Comparison of ENCODE assay signal across 8 cellular contexts in genomic region chr16:30063893-30064745, GRCh38. TPM values are rescaled to one million over a fixed set of nuclear protein-coding genes. Genes with fewer than 3 reads are reported as not detected.
DNase-seq lines count a peak whose midpoint lies in the region; ATAC-seq and TF ChIP-seq lines count a peak whose summit lies in the region.

No MANE protein-coding gene starts in this region.

- peaks cover 32% of the 10 kb centered on the region for H3K4me1 ChIP-seq in OCI-LY7 (ENCODE audit: insufficient read depth, low read length, poor library complexity, severe bottlenecking)

- no peaks in the 10 kb centered on the region for H3K9me2 ChIP-seq in OCI-LY7 (ENCODE audit: insufficient read depth, low read length)

- POLR2A ChIA-PET in OCI-LY7 (lab: Charles Lee), result interaction anchor here (0.6 to 2.3 kb wide), 6 partner anchors 9 to 1079 kb away, joined by 3 to 10 read pairs (median 4); partner anchors contain the start of genes LAT and TBX6

- H3K36me3 Mint-ChIP-seq in neural crest cell (ENCODE audit: low read depth), result peaks cover 13% of the 10 kb centered on the region

- peaks cover 38% of the 10 kb centered on the region for H3K4me1 Mint-ChIP-seq in neural crest cell

- no peaks in the 10 kb centered on the region for H3K9me3 ChIP-seq in OCI-LY7 (ENCODE audit: low read length)

- TSS peak; percentile 36 for BruUV-seq in OCI-LY7 (replicated peaks; lab: Mats Ljungman, UMichigan)

- H3K36me3 ChIP-seq in OCI-LY7 (ENCODE audit: insufficient read depth, low read length), result peaks cover 35% of the 10 kb centered on the region

- peaks cover 14% of the 10 kb centered on the region for H4K20me1 ChIP-seq in OCI-LY7 (ENCODE audit: insufficient read depth, low read length)

- peak; percentile 40 for ATAC-seq in HG03460 (IDR thresholded peaks at IDR 0.05; ENCODE audit: unreplicated experiment)

- peaks cover 42% of the 10 kb centered on the region for H3K79me2 ChIP-seq in OCI-LY7 (ENCODE audit: insufficient read depth, low read depth, low read length)

- H3K4me3 ChIP-seq in GM08714 (ENCODE audit: low read length) (peak overlapping the region; percentile 72), OCI-LY7 (ENCODE audit: low read depth, low read length, poor library complexity, severe bottlenecking) (peak overlapping the region; percentile 99), fibroblast of pulmonary artery (replicated peaks; ENCODE audit: low read depth, low read length) (peak overlapping the region; percentile 97)

- DNase-seq in OCI-LY7 (ENCODE audit: low spot score), result peak; percentile 87
- peak; percentile 39 to 45 for DNase-seq in activated T-helper 1 cell treated with anti-CD3 and anti-CD28 coated beads, Interleukin-2, amount 50 U/mL, for 16 hours (ENCODE audit: low read depth in 1 of 2, low spot score in 1 of 2)
- DNase-seq in fibroblast of pulmonary artery (ENCODE audit: low read depth), result no peak
- DNase-seq in neural crest cell (ENCODE audit: low read depth, low spot score), result no peak
- peak; percentile 30 to 95 (median 73) for DNase-seq in substantia nigra (lab: John Stamatoyannopoulos, UW)
- no peak for DNase-seq in COLO829 (ENCODE audit: low spot score)

- H3K9me3 Mint-ChIP-seq in neural crest cell, result no peaks in the 10 kb centered on the region

- no peaks in the 10 kb centered on the region for H3K27me3 Mint-ChIP-seq in neural crest cell (ENCODE audit: low read depth)

- H3K27ac ChIP-seq in OCI-LY7 (ENCODE audit: low read depth, low read length, poor library complexity, severe bottlenecking) (peak overlapping the region; percentile 86), substantia nigra (ENCODE audit: low read depth, low read length, poor library complexity, severe bottlenecking) (peak overlapping the region; percentile 99)

- intact Hi-C loops in OCI-LY7 (cut with micrococcal nuclease; ENCODE audit: unreplicated experiment), result loop anchor here (10.0 kb wide), 1 partner anchor 291 kb away; the partner anchor contains the start of gene CD2BP2

- TF ChIP-seq CTCF in OCI-LY7 (conservative IDR thresholded peaks at IDR 0.05; ENCODE audit: low read length) (peak; percentile 78), fibroblast of pulmonary artery (IDR thresholded peaks at IDR 0.05; ENCODE audit: low read length, missing control alignments) (no peak), neural crest cell (conservative IDR thresholded peaks at IDR 0.05) (no peak)

- CTCF ChIA-PET in OCI-LY7 (lab: Charles Lee; ENCODE audit: unreplicated experiment), result interaction anchor here (0.6 to 1.2 kb wide), 3 partner anchors 9 to 633 kb away, joined by 4 to 14 read pairs (median 4); partner anchors contain the start of gene TBX6

- peak overlapping the region; percentile 93 for H3K4me2 ChIP-seq in OCI-LY7 (ENCODE audit: low read length)

- peak overlapping the region; percentile 95 for H3K27ac Mint-ChIP-seq in neural crest cell (ENCODE audit: unreplicated experiment)

- H2AFZ ChIP-seq in OCI-LY7 (ENCODE audit: low read length), result peak overlapping the region; percentile 47; the same call in 1 of the 2 replicates

- peak overlapping the region; percentile 98 for H3K4me3 Mint-ChIP-seq in neural crest cell

RNA-seq across cellular contexts. Expression of gene ALDOA, which starts 1.4 kb away (rescaled TPM):
- total RNA-seq in OCI-LY7 (2014; rRNA removed; shearing (Covaris generic)), result 646 and 809 TPM in 2 replicates
- 811 and 1,029 TPM in 2 replicates for total RNA-seq in OCI-LY7 (2022)
- total RNA-seq in neural crest cell, result 640 and 669 TPM in 2 replicates

RNA-seq across cellular contexts. Expression of gene PPP4C, which starts 11.7 kb away (rescaled TPM):
- 137 and 144 TPM in 2 replicates for total RNA-seq in OCI-LY7 (2014; rRNA removed; shearing (Covaris generic))
- total RNA-seq in OCI-LY7 (2022) (124 and 130 TPM in 2 replicates), neural crest cell (141 and 144 TPM in 2 replicates)

RNA-seq across cellular contexts. Expression of gene TBX6, which starts 27.6 kb away (rescaled TPM):
- 0.77 and 1.4 TPM in 2 replicates for total RNA-seq in OCI-LY7 (2014; rRNA removed; shearing (Covaris generic))
- total RNA-seq in OCI-LY7 (2022), result 3.7 and 4.5 TPM in 2 replicates
- total RNA-seq in neural crest cell, result 0.79 and 1.2 TPM in 2 replicates

RNA-seq across cellular contexts. Expression of gene YPEL3, which starts 31.9 kb away (rescaled TPM):
- 17.5 and 18.6 TPM in 2 replicates for total RNA-seq in OCI-LY7 (2014; rRNA removed; shearing (Covaris generic))
- total RNA-seq in OCI-LY7 (2022) (34.5 and 50.6 TPM in 2 replicates), neural crest cell (9.6 and 12.4 TPM in 2 replicates)

RNA-seq across cellular contexts. Expression of gene TLCD3B, which starts 33.0 kb away (rescaled TPM):
- 2.6 and 4.3 TPM in 2 replicates for total RNA-seq in OCI-LY7 (2014; rRNA removed; shearing (Covaris generic))
- total RNA-seq in OCI-LY7 (2022), result 17.6 and 21.3 TPM in 2 replicates
- total RNA-seq in neural crest cell, result 14.2 and 15.3 TPM in 2 replicates

Comparison
In these comparisons a context has a peak if more than half of its experiments do, and no peak if none do; other contexts are left out.
1. DNase-seq: peak in OCI-LY7 (single experiment), activated T-helper 1 cell treated with anti-CD3 and anti-CD28 coated beads, Interleukin-2, amount 50 U/mL, for 16 hours (2 of 2) and substantia nigra (49 of 49); none in fibroblast of pulmonary artery (single experiment), neural crest cell (single experiment) and COLO829 (single experiment).
2. Peak in every context shown above with its lines, with median percentiles within 50 percentile points of each other: H3K4me3 ChIP-seq.